Comparison of ENCODE assay signal across 8 cellular contexts in genomic region chr19:13833330-13834265, GRCh38. TPM values are rescaled to one million over a fixed set of nuclear protein-coding genes. Genes with fewer than 3 reads are reported as not detected.
A peak's percentile ranks its signal among the peaks of the same experiment; 100 is the strongest.
DNase-seq lines count a peak whose midpoint lies in the region; ATAC-seq and TF ChIP-seq lines count a peak whose summit lies in the region.

No MANE protein-coding gene starts in this region.

- peaks cover 51% of the 10 kb centered on the region for H3K4me1 Mint-ChIP-seq in chondrocyte (ENCODE audit: low read depth)

- no peaks in the 10 kb centered on the region for H3K27me3 Mint-ChIP-seq in chondrocyte (ENCODE audit: low read depth)

- DNase-seq in NCI-H2081 (lab: John Stamatoyannopoulos, UW) (peak; percentile 83 to 90), NCI-H2081 treated with DMSO at 0.1 percent for 48 hours (lab: John Stamatoyannopoulos, UW) (no peak), NCI-H2227 (lab: John Stamatoyannopoulos, UW; ENCODE audit: unreplicated experiment) (peak; percentile 92), chondrocyte (ENCODE audit: low spot score) (no peak)
- DNase-seq in activated CD4-positive, alpha-beta T cell treated with anti-CD3 and anti-CD28 coated beads for 1 hour: peak; percentile 83
- DNase-seq in stimulated activated CD4-positive, alpha-beta T cell treated with anti-CD3 and anti-CD28 coated beads, Interleukin-1b, Interleukin-23, amount 100 ng/mL, for 48 hours: peak; percentile 94

- peak overlapping the region; percentile 94 for H3K27ac Mint-ChIP-seq in chondrocyte (ENCODE audit: unreplicated experiment)

- no peaks in the 10 kb centered on the region for H3K9me3 Mint-ChIP-seq in chondrocyte (ENCODE audit: low read depth)

- peak overlapping the region; percentile 53 for H3K4me3 Mint-ChIP-seq in chondrocyte (ENCODE audit: unreplicated experiment)

- peak; percentile 71 for TF ChIP-seq CTCF in chondrocyte (IDR thresholded peaks at IDR 0.05)

- H3K27ac ChIP-seq in layer of hippocampus (ENCODE audit: low read depth, low read length): peak overlapping the region; percentile 68

- H3K36me3 Mint-ChIP-seq in chondrocyte (ENCODE audit: low read depth): peaks cover 20% of the 10 kb centered on the region

- no peaks in the 10 kb centered on the region for H3K27me3 ChIP-seq in layer of hippocampus (ENCODE audit: control insufficient read depth, insufficient read depth, low read length)

- peak; percentile 69 for ATAC-seq in HG02981 (IDR thresholded peaks at IDR 0.05; ENCODE audit: unreplicated experiment)

RNA-seq across cellular contexts. Expression of gene ZSWIM4, which starts 38.4 kb away (rescaled TPM):
- 6.8 to 10.6 TPM (median 9.5 TPM) in 3 replicates for total RNA-seq in chondrocyte

RNA-seq across cellular contexts. Expression of gene NANOS3, which starts 43.3 kb away (rescaled TPM):
- 4.4 to 6.7 TPM (median 4.7 TPM) in 3 replicates for total RNA-seq in chondrocyte

RNA-seq across cellular contexts. Expression of gene C19orf53, which starts 59.3 kb away (rescaled TPM):
- total RNA-seq in chondrocyte: 71.2 to 91.5 TPM (median 75.7 TPM) in 3 replicates

Comparison
In these comparisons a context has a peak if more than half of its experiments do, and no peak if none do; other contexts are left out.
1. DNase-seq: peak in NCI-H2081 (2 of 2), NCI-H2227 (single experiment), activated CD4-positive, alpha-beta T cell treated with anti-CD3 and anti-CD28 coated beads for 1 hour (single experiment) and stimulated activated CD4-positive, alpha-beta T cell treated with anti-CD3 and anti-CD28 coated beads, Interleukin-1b, Interleukin-23, amount 100 ng/mL, for 48 hours (single experiment); none in NCI-H2081 treated with DMSO at 0.1 percent for 48 hours (single experiment) and chondrocyte (single experiment).